Comparison of ENCODE assay signal across 8 cellular contexts in genomic region chr7:1123721-1124120, GRCh38. TPM values are rescaled to one million over a fixed set of nuclear protein-coding genes. Genes with fewer than 3 reads are reported as not detected.
A peak's percentile ranks its signal among the peaks of the same experiment; 100 is the strongest.
DNase-seq lines count a peak whose midpoint lies in the region; ATAC-seq and TF ChIP-seq lines count a peak whose summit lies in the region.

No MANE protein-coding gene starts in this region.

- TF ChIP-seq CTCF in body of pancreas (IDR thresholded peaks at IDR 0.05) (peak in 3 of 7 experiments; percentile 14 to 37 (median 25)), MM.1S (IDR thresholded peaks at IDR 0.05; ENCODE audit: low read length) (no peak)

- H3K79me2 ChIP-seq in MM.1S (ENCODE audit: low read length) = no peaks in the 10 kb centered on the region

- no peak for TF ChIP-seq POLR2A in body of pancreas (IDR thresholded peaks at IDR 0.05)

- ATAC-seq in body of pancreas (peak; percentile 67), HG02610 (IDR thresholded peaks at IDR 0.05; ENCODE audit: unreplicated experiment) (no peak)

- H3K9me2 ChIP-seq in MM.1S (replicated peaks; ENCODE audit: insufficient read depth, low read length) = no peaks in the 10 kb centered on the region

- peaks cover 4% of the 10 kb centered on the region for H3K4me1 ChIP-seq in body of pancreas
- H3K4me1 ChIP-seq in SJCRH30 = no peaks in the 10 kb centered on the region
- no peaks in the 10 kb centered on the region for H3K4me1 ChIP-seq in MM.1S (ENCODE audit: low read length)

- H3K4me2 ChIP-seq in MM.1S (ENCODE audit: low read depth, low read length) = no peak overlapping the region

- peak; percentile 69 for DNase-seq in EH (ENCODE audit: low read depth)
- DNase-seq in body of pancreas = peak; percentile 40 to 67 (median 57)
- peak in 46 of 51 donors; percentile 12 to 87 (median 68) for DNase-seq in hypothalamus (lab: John Stamatoyannopoulos, UW)
- peak; percentile 59 for DNase-seq in putamen (ENCODE audit: low spot score)
- no peak for DNase-seq in SHP77 (lab: John Stamatoyannopoulos, UW)
- DNase-seq in SJCRH30 = no peak
- DNase-seq in MM.1S = no peak

- H3K9ac ChIP-seq in MM.1S (ENCODE audit: low read length) = no peak overlapping the region

- H3K27me3 ChIP-seq in body of pancreas (no peaks in the 10 kb centered on the region), SJCRH30 (no peaks in the 10 kb centered on the region), MM.1S (replicated peaks; ENCODE audit: insufficient read depth, low read length) (no peaks in the 10 kb centered on the region)

- H3K9me3 ChIP-seq in body of pancreas = no peaks in the 10 kb centered on the region
- no peaks in the 10 kb centered on the region for H3K9me3 ChIP-seq in SJCRH30 (replicated peaks)
- H3K9me3 ChIP-seq in MM.1S (replicated peaks; ENCODE audit: insufficient read depth, low read length) = no peaks in the 10 kb centered on the region

- intact Hi-C loops in body of pancreas (cut with DNase I) = no loop called here

- H2AFZ ChIP-seq in MM.1S (ENCODE audit: low read length) = no peak overlapping the region

- H3K36me3 ChIP-seq in body of pancreas (replicated peaks in 1 of 2; ENCODE audit: insufficient read depth in 1 of 2, low read depth in 2 of 2) (peaks cover 0 to 2% of the 10 kb centered on the region in 2 donors), SJCRH30 (no peaks in the 10 kb centered on the region), MM.1S (replicated peaks; ENCODE audit: insufficient read depth, low read length) (no peaks in the 10 kb centered on the region)

- H3K4me3 ChIP-seq in body of pancreas (no peak overlapping the region), SJCRH30 (no peak overlapping the region), MM.1S (ENCODE audit: low read length) (no peak overlapping the region)

- H3F3A ChIP-seq in MM.1S (ENCODE audit: insufficient read depth, low read length) = no peaks in the 10 kb centered on the region

- peak overlapping the region in 1 of 4 donors; percentile 45 for H3K27ac ChIP-seq in body of pancreas
- H3K27ac ChIP-seq in SJCRH30 = no peak overlapping the region
- no peak overlapping the region for H3K27ac ChIP-seq in MM.1S (ENCODE audit: low read length)

- no peaks in the 10 kb centered on the region for H4K20me1 ChIP-seq in MM.1S (ENCODE audit: insufficient read depth, low read length)

- 77 to 79% methylated on average over 9 to 17 of the region's 17 CpGs for WGBS in body of pancreas, 2 donors

RNA-seq across cellular contexts. Expression of gene GPER1, which starts 35.8 kb away (rescaled TPM):
- 1 to 10 TPM in 1 of 2 donors, not detected in 1; 1.0 TPM for total RNA-seq in body of pancreas
- total RNA-seq in SJCRH30 (2014; rRNA removed; shearing (Covaris generic)) = 0.15 TPM in 1 of 2 replicates, not detected in the other

RNA-seq across cellular contexts. Expression of gene ZFAND2A, which starts 36.3 kb away (rescaled TPM):
- 10 to 100 TPM; 15.6 to 17.8 TPM for total RNA-seq in body of pancreas
- total RNA-seq in SJCRH30 (2014; rRNA removed; shearing (Covaris generic)) = 5.1 and 6.3 TPM in 2 replicates

Comparison
In these comparisons a context has a peak if more than half of its experiments do, and no peak if none do; other contexts are left out.
1. DNase-seq: peak in EH (single experiment), body of pancreas (4 of 4), hypothalamus (46 of 51) and putamen (single experiment); none in SHP77 (0 of 2), SJCRH30 (0 of 2) and MM.1S (single experiment).